ENCODE assay signal across 8 cellular contexts in the genomic region with DNA sequence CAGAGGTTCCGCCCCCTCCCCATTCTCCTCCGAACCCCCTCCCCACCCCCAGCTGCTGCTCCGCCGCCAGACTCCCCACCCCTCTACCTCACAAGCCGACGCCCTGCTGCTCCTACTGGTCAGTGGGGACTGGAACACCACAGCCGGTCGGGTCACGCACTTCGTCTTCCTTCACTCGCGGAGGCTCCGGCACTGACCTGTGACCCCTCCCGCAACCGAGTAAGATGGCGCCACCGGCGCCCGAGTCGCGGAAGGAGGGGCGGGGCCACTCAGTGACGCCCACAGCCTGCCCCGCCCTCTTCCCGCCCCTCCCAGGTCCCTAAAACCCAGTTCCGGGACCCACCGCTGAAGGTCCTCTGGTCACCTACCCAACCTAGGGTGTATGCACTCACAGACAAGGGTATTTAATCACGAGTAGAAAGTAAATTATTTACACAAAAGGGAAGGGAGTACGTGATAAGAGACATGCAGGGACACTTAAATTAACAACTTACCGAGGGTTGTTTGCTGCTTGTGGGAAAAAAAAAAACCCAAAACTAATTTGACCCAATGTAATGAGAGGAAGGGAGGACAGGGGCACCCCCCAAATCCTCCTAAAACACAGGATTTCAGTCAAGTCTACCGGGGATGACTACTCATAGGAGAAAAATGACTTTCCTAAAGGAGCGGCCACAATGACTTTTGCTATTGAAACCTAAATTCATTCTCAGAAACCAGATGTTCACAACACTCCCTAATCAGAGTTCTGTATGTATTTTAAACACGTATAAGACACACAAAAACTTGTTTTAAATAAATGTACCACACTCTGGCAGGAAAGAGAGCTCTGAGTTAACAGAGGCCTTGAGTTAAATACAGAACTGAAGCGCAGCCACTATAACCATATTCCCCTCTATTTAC. TPM values are rescaled to one million over a fixed set of nuclear protein-coding genes. Genes with fewer than 3 reads are reported as not detected.
A peak's percentile ranks its signal among the peaks of the same experiment; 100 is the strongest.
DNase-seq lines count a peak whose midpoint lies in the region; ATAC-seq and TF ChIP-seq lines count a peak whose summit lies in the region.

A gene with protein sequence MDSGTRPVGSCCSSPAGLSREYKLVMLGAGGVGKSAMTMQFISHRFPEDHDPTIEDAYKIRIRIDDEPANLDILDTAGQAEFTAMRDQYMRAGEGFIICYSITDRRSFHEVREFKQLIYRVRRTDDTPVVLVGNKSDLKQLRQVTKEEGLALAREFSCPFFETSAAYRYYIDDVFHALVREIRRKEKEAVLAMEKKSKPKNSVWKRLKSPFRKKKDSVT (minus strand): TSS at position 194 of the 900 bp plus-strand sequence. CDS start 588 bp downstream, outside the sequence.

- peaks cover 34% of the 10 kb centered on the region for H3K36me3 ChIP-seq in ectodermal cell (ENCODE audit: control insufficient read depth, insufficient read depth, low read length)

- peak within 1 kb of the TSS; percentile 98 for H3K27ac Mint-ChIP-seq in activated CD8-positive, alpha-beta T cell treated with anti-CD3 and anti-CD28 coated beads for 36 hours

- CTCF ChIA-PET in activated CD8-positive, alpha-beta T cell treated with anti-CD3 and anti-CD28 coated beads for 36 hours (lab: Charles Lee) = interaction anchor here (1.3 to 1.4 kb wide), 4 partner anchors 21 to 78 kb away, joined by 3 to 5 read pairs (median 3); a partner anchor contains a TSS

- no peaks in the 10 kb centered on the region for H3K27me3 ChIP-seq in ectodermal cell (ENCODE audit: control insufficient read depth, insufficient read depth, low read length, poor library complexity, severe bottlenecking)

- H3K9me3 Mint-ChIP-seq in activated CD8-positive, alpha-beta T cell treated with anti-CD3 and anti-CD28 coated beads for 36 hours = no peaks in the 10 kb centered on the region

- peaks cover 46% of the 10 kb centered on the region for H3K36me3 Mint-ChIP-seq in activated CD8-positive, alpha-beta T cell treated with anti-CD3 and anti-CD28 coated beads for 36 hours (ENCODE audit: low read depth)

- POLR2A ChIA-PET in activated CD8-positive, alpha-beta T cell treated with anti-CD3 and anti-CD28 coated beads for 36 hours (lab: Charles Lee) = interaction anchor here (0.8 to 1.3 kb wide), 6 partner anchors 13 to 65 kb away, joined by 3 to 8 read pairs (median 3); no protein-coding TSS in a partner anchor

- peak within 1 kb of the TSS; percentile 72 for H3K27ac ChIP-seq in ectodermal cell (ENCODE audit: insufficient read depth, low read depth, low read length, poor library complexity, severe bottlenecking)

- intact Hi-C loops in activated CD8-positive, alpha-beta T cell treated with anti-CD3 and anti-CD28 coated beads for 36 hours (cut with micrococcal nuclease) = no loop called here
- intact Hi-C loops in lower leg skin (cut with DNase I; ENCODE audit: low total_unique reads) = no loop called here

- no peaks in the 10 kb centered on the region for H3K27me3 Mint-ChIP-seq in activated CD8-positive, alpha-beta T cell treated with anti-CD3 and anti-CD28 coated beads for 36 hours

- WGBS in ectodermal cell, 2 experiments = 9 to 10% methylated on average over 34 of the region's 34 CpGs
- WGBS in lower leg skin, 2 donors = 6% methylated on average over 33 to 34 of the region's 34 CpGs

- ATAC-seq in HG03457 (IDR thresholded peaks at IDR 0.05; ENCODE audit: unreplicated experiment) = peak; percentile 70
- peak; percentile 94 for ATAC-seq in activated CD8-positive, alpha-beta T cell treated with anti-CD3 and anti-CD28 coated beads for 36 hours

- H3K4me3 ChIP-seq in ectodermal cell (ENCODE audit: insufficient read depth, low read depth, low read length) = peak within 1 kb of the TSS; percentile 82
- H3K4me3 ChIP-seq in lower leg skin (ENCODE audit: low read depth, poor library complexity, severe bottlenecking) = peak within 1 kb of the TSS; percentile 39

- H3K4me3 Mint-ChIP-seq in activated CD8-positive, alpha-beta T cell treated with anti-CD3 and anti-CD28 coated beads for 36 hours = peak within 1 kb of the TSS; percentile 94

- H3K4me1 Mint-ChIP-seq in activated CD8-positive, alpha-beta T cell treated with anti-CD3 and anti-CD28 coated beads for 36 hours (ENCODE audit: low read depth) = peaks cover 21% of the 10 kb centered on the region

- peaks cover 4% of the 10 kb centered on the region for H3K4me1 ChIP-seq in ectodermal cell (ENCODE audit: control insufficient read depth, insufficient read depth, low read length)

- H3K9me3 ChIP-seq in ectodermal cell (ENCODE audit: control insufficient read depth, low read length) = no peaks in the 10 kb centered on the region

- TF ChIP-seq CTCF in activated CD8-positive, alpha-beta T cell treated with anti-CD3 and anti-CD28 coated beads for 36 hours (IDR thresholded peaks at IDR 0.05) = peak; percentile 9
- no peak for TF ChIP-seq CTCF in lower leg skin (IDR thresholded peaks at IDR 0.05)

- peak in 13 of 14 donors; percentile 24 to 82 (median 64) for DNase-seq in C1 segment of cervical spinal cord (lab: John Stamatoyannopoulos, UW)
- DNase-seq in GM19240 (ENCODE audit: insufficient read length, low spot score) = peak; percentile 65
- DNase-seq in NCI-H82 treated with DMSO at 0.1 percent for 48 hours (lab: John Stamatoyannopoulos, UW; ENCODE audit: unreplicated experiment) = peak; percentile 50
- peak; percentile 92 for DNase-seq in activated CD8-positive, alpha-beta T cell treated with anti-CD3 and anti-CD28 coated beads for 36 hours
- peak; percentile 78 to 97 for DNase-seq in lower leg skin (ENCODE audit: low spot score in 2 of 2)
- DNase-seq in stimulated activated CD4-positive, alpha-beta T cell treated with anti-CD3 and anti-CD28 coated beads, Interleukin-4, amount 100 ng/mL, for 48 hours (ENCODE audit: low read depth in 2 of 2) = peak; percentile 77 to 81

- TF ChIP-seq POLR2A in lower leg skin (IDR thresholded peaks at IDR 0.05) = peak in 1 of 2 donors; percentile 43

RNA-seq across cellular contexts. Expression of the gene that starts here (rescaled TPM):
- total RNA-seq in activated CD8-positive, alpha-beta T cell treated with anti-CD3 and anti-CD28 coated beads for 36 hours = 10 to 100 TPM; 21.6 to 24.1 TPM
- polyA plus RNA-seq in ectodermal cell (2013, experiment 1 of 4) = 43.4 TPM
- 42.0 TPM for polyA plus RNA-seq in ectodermal cell (2013, experiment 2 of 4)
- 34.1 TPM for polyA plus RNA-seq in ectodermal cell (2013, experiment 3 of 4)
- 42.2 TPM for polyA plus RNA-seq in ectodermal cell (2013, experiment 4 of 4)
- 10 to 100 TPM; 16.1 to 34.2 (median 24.2) TPM for total RNA-seq in lower leg skin

Comparison
In these comparisons a context has a peak if more than half of its experiments do, and no peak if none do; other contexts are left out.
1. Peak in every context shown above with its lines: DNase-seq, ATAC-seq, H3K4me3 ChIP-seq and H3K27ac ChIP-seq.